Comparison of ENCODE assay signal across 28 cellular contexts in the genomic region with DNA sequence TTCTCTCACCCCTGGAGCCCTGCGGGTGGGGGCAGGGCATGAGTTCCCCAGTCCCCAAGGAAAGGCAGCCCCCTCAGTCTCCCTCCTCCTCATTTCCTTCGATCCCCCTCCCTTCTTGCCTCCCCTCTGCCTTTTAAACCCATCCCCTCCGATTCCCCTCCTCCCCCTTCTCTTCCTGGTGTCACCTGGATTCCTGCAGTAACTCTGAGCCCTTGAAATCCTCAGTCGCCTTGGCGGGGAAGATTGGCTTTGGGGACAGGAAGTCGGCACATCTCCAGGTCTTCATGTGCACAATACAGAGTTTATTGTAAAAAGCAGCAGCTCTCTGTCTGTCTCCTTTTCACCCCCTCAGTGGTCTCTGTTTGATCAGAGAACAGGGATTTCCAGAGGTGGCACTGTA. TPM values are rescaled to one million over a fixed set of nuclear protein-coding genes. Genes with fewer than 3 reads are reported as not detected.
"Had no signal": no experiment of that assay in that cellular context is flagged by ENCODE, and none has a peak within 500 bp of the region (broad histone marks: within the 10 kb centered on the region; RNA-seq: fewer than 3 reads in every experiment).

No MANE protein-coding gene starts in this region.

- H3K36me3 ChIP-seq: adrenal gland, ascending aorta, esophagus muscularis mucosa, sigmoid colon, upper lobe of right lung had no signal

- H3K4me3 ChIP-seq: adrenal gland, ascending aorta, dorsolateral prefrontal cortex, esophagus muscularis mucosa, hepatocyte, sigmoid colon, testis, upper lobe of right lung had no signal

- H3K4me1 ChIP-seq: parathyroid adenoma had no signal

- H3K9me3 ChIP-seq: adrenal gland, ascending aorta, esophagus muscularis mucosa, sigmoid colon, testis, upper lobe of right lung had no signal

- H3K4me3 Mint-ChIP-seq: activated CD4-positive, alpha-beta T cell treated with anti-CD3 and anti-CD28 coated beads, Interleukin-2, amount 10 ng/mL, durations not matched to agents 7 days and 5 days; activated CD8-positive, alpha-beta T cell treated with anti-CD3 and anti-CD28 coated beads for 36 hours had no signal

- H3K9me3 Mint-ChIP-seq: activated CD4-positive, alpha-beta T cell treated with anti-CD3 and anti-CD28 coated beads, Interleukin-2, amount 10 ng/mL, durations not matched to agents 7 days and 5 days; activated CD8-positive, alpha-beta T cell treated with anti-CD3 and anti-CD28 coated beads for 36 hours; effector memory CD8-positive, alpha-beta T cell had no signal

- H3K27ac ChIP-seq: adrenal gland, ascending aorta, dorsolateral prefrontal cortex, esophagus muscularis mucosa, hepatocyte, parathyroid adenoma, testis, upper lobe of right lung, VCaP had no signal

- H3K36me3 Mint-ChIP-seq: activated naive CD8-positive, alpha-beta T cell had no signal

- H3K27ac Mint-ChIP-seq: activated CD4-positive, alpha-beta T cell treated with anti-CD3 and anti-CD28 coated beads, Interleukin-2, amount 10 ng/mL, durations not matched to agents 7 days and 5 days; activated CD8-positive, alpha-beta T cell treated with anti-CD3 and anti-CD28 coated beads for 36 hours; activated naive CD8-positive, alpha-beta T cell; effector memory CD8-positive, alpha-beta T cell; nephron progenitor cell had no signal

- FAIRE-seq: colon, frontal cortex, islet of Langerhans had no signal

- DNase-seq: activated CD4-positive, alpha-beta T cell treated with anti-CD3 and anti-CD28 coated beads, Interleukin-2, amount 10 ng/mL, durations not matched to agents 7 days and 5 days; activated CD4-positive, CD25-positive, alpha-beta regulatory T cell treated with anti-CD3 and anti-CD28 coated beads, Interleukin-2, amount 50 U/mL, for 72 hours; activated CD8-positive, alpha-beta T cell treated with anti-CD3 and anti-CD28 coated beads for 36 hours; adrenal gland; central memory CD4-positive, alpha-beta T cell; dorsolateral prefrontal cortex; effector memory CD8-positive, alpha-beta T cell; glutamatergic neuron; left ventricle myocardium superior; nephron progenitor cell; sigmoid colon; stimulated activated CD4-positive, alpha-beta T cell treated with anti-CD3 and anti-CD28 coated beads, Interleukin-2, amount 100 ng/mL, for 48 hours; stimulated activated CD8-positive, alpha-beta memory T cell treated with anti-CD3 and anti-CD28 coated beads, Interleukin-4, amount 100 ng/mL, for 48 hours; stimulated activated naive CD4-positive, alpha-beta T cell; SW 1271; T-helper 2 cell; testis; upper lobe of right lung had no signal

- ATAC-seq: activated CD8-positive, alpha-beta T cell treated with anti-CD3 and anti-CD28 coated beads for 36 hours; effector memory CD8-positive, alpha-beta T cell; left ventricle myocardium superior; upper lobe of right lung had no signal

RNA-seq across cellular contexts. Expression of gene MUC12, which starts 1.3 kb away (rescaled TPM):
- total RNA-seq: activated CD4-positive, alpha-beta T cell treated with anti-CD3 and anti-CD28 coated beads, Interleukin-2, amount 10 ng/mL, durations not matched to agents 7 days and 5 days; left ventricle myocardium superior; upper lobe of right lung had no signal

RNA-seq across cellular contexts. Expression of gene MUC3A, which starts 18.7 kb away (rescaled TPM):
- total RNA-seq: activated CD4-positive, alpha-beta T cell treated with anti-CD3 and anti-CD28 coated beads, Interleukin-2, amount 10 ng/mL, durations not matched to agents 7 days and 5 days; activated CD8-positive, alpha-beta T cell treated with anti-CD3 and anti-CD28 coated beads for 36 hours; ascending aorta; mononuclear cell had no signal

RNA-seq across cellular contexts. Expression of gene MUC17, which starts 51.9 kb away (rescaled TPM):
- total RNA-seq: activated CD4-positive, alpha-beta T cell treated with anti-CD3 and anti-CD28 coated beads, Interleukin-2, amount 10 ng/mL, durations not matched to agents 7 days and 5 days; activated CD8-positive, alpha-beta T cell treated with anti-CD3 and anti-CD28 coated beads for 36 hours; adrenal gland; ascending aorta; frontal cortex; left ventricle myocardium superior; upper lobe of right lung had no signal
- polyA plus RNA-seq: adrenal gland had no signal
